ENCODE assay signal across 1 cellular context in the genomic region with DNA sequence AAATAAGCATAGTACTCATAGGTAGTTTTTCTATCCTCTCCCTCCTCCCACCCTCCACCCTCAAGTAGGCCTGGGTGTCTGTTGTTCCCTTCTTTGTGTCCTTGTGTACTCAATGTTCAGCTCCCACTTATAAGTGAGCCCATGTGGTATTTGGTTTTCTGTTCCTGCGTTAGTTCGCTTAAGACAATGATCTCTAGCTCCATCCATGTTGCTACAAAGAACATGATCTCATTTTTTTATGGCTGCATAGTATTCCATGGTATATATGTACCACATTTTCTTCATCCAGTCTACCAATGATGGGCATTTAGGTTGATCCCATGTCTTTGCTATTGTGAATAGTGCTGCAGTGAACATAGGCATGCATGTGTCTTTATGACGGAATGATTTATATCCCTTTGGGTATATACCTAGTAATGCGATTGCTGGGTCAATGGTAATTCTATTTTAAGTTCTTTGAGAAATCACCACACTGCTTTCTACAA.
A peak's percentile ranks its signal among the peaks of the same experiment; 100 is the strongest.
TF ChIP-seq lines count a peak whose summit lies in the region.

No MANE protein-coding gene starts in this region.

TF ChIP-seq in K562, 482 proteins besides CTCF, POLR2A, EP300 and RAD21:
- TF ChIP-seq, protein P1, sequence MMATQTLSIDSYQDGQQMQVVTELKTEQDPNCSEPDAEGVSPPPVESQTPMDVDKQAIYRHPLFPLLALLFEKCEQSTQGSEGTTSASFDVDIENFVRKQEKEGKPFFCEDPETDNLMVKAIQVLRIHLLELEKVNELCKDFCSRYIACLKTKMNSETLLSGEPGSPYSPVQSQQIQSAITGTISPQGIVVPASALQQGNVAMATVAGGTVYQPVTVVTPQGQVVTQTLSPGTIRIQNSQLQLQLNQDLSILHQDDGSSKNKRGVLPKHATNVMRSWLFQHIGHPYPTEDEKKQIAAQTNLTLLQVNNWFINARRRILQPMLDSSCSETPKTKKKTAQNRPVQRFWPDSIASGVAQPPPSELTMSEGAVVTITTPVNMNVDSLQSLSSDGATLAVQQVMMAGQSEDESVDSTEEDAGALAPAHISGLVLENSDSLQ (IDR thresholded peaks at IDR 0.05) = 0 out of 2 replicates have a peak, but pooled peaks have one; percentile 6
- TF ChIP-seq ZNF146 (CRISPR knock-in tag; IDR thresholded peaks at IDR 0.05; ENCODE audit: unreplicated experiment) = peak; percentile 34
TF ChIP-seq in K562: peak in this region for 2; not testable (repeated sequence) for 480.
